ENCODE assay signal across 1 cellular context in the genomic region with DNA sequence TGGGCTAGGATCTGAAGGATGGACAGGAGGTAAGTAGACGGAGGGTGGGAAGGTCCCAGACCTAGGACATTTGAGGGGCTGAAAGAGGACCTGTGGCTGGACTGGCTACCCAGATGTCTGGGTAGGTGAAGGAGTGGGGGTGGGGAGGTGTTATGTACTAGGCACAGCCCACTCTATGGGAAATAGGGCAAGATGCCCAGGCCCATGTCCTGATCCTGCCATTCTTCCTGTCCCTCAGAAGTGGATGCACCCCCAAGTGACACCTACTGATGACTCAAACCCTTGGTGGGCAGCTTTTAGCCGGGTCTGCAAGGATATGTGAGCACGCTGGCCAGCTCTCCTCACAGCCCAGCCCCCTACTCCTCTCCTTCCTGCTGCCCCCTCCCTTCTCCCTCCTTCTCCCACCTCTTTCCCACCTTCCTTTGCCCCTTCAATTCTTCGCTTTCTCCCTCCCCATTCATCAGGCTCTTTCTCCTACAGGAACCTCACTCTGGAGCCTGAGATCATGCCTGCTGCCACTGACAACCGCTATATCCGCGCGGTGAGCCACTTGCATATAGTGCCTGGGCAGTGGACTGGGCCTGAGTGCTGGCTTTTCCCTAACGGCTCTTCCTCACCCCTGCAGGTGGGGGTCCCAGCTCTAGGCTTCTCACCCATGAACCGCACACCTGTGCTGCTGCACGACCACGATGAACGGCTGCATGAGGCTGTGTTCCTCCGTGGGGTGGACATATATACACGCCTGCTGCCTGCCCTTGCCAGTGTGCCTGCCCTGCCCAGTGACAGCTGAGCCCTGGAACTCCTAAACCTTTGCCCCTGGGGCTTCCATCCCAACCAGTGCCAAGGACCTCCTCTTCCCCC.
TF ChIP-seq lines count a peak whose summit lies in the region.

No MANE protein-coding gene starts in this region.

TF ChIP-seq in HepG2, 621 proteins besides CTCF, POLR2A, EP300 and RAD21:
- TF ChIP-seq, protein P1, sequence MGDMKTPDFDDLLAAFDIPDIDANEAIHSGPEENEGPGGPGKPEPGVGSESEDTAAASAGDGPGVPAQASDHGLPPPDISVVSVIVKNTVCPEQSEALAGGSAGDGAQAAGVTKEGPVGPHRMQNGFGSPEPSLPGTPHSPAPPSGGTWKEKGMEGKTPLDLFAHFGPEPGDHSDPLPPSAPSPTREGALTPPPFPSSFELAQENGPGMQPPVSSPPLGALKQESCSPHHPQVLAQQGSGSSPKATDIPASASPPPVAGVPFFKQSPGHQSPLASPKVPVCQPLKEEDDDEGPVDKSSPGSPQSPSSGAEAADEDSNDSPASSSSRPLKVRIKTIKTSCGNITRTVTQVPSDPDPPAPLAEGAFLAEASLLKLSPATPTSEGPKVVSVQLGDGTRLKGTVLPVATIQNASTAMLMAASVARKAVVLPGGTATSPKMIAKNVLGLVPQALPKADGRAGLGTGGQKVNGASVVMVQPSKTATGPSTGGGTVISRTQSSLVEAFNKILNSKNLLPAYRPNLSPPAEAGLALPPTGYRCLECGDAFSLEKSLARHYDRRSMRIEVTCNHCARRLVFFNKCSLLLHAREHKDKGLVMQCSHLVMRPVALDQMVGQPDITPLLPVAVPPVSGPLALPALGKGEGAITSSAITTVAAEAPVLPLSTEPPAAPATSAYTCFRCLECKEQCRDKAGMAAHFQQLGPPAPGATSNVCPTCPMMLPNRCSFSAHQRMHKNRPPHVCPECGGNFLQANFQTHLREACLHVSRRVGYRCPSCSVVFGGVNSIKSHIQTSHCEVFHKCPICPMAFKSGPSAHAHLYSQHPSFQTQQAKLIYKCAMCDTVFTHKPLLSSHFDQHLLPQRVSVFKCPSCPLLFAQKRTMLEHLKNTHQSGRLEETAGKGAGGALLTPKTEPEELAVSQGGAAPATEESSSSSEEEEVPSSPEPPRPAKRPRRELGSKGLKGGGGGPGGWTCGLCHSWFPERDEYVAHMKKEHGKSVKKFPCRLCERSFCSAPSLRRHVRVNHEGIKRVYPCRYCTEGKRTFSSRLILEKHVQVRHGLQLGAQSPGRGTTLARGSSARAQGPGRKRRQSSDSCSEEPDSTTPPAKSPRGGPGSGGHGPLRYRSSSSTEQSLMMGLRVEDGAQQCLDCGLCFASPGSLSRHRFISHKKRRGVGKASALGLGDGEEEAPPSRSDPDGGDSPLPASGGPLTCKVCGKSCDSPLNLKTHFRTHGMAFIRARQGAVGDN (CRISPR knock-in tag; IDR thresholded peaks at IDR 0.05) = peak; percentile 11; the same call in 1 of the 2 replicates
- TF ChIP-seq, protein P2, sequence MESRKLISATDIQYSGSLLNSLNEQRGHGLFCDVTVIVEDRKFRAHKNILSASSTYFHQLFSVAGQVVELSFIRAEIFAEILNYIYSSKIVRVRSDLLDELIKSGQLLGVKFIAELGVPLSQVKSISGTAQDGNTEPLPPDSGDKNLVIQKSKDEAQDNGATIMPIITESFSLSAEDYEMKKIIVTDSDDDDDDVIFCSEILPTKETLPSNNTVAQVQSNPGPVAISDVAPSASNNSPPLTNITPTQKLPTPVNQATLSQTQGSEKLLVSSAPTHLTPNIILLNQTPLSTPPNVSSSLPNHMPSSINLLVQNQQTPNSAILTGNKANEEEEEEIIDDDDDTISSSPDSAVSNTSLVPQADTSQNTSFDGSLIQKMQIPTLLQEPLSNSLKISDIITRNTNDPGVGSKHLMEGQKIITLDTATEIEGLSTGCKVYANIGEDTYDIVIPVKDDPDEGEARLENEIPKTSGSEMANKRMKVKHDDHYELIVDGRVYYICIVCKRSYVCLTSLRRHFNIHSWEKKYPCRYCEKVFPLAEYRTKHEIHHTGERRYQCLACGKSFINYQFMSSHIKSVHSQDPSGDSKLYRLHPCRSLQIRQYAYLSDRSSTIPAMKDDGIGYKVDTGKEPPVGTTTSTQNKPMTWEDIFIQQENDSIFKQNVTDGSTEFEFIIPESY (CRISPR knock-in tag; IDR thresholded peaks at IDR 0.05) = peak; percentile 89
- TF ChIP-seq ZNF720 (CRISPR knock-in tag; IDR thresholded peaks at IDR 0.05) = no peak
- 0 out of 2 replicates have a peak, but pooled peaks have one; percentile 26 for TF ChIP-seq ZSCAN25 (CRISPR knock-in tag; IDR thresholded peaks at IDR 0.05)
- TF ChIP-seq AGO2 (optimal IDR thresholded peaks at IDR 0.05; ENCODE audit: low read depth, low read length) = peak; percentile 73
